9 cellular contexts compared by ENCODE assay signal in the genomic region with DNA sequence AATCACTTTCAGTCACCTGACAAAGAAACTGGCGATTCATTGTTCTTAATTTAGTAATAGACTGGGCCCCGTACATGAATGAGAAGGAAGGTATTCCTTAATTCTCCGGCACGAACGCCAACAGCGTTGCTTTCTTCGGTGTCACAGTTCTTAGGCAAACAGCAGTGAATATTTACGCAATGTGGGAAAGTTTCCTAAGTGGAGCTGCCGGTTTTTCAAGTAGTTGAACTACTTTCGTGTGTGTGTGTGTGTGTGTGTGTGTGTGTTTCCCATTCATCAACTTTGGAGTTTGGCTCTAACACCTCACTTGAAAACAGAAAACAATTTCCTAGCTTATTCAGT. TPM values are rescaled to one million over a fixed set of nuclear protein-coding genes. Genes with fewer than 3 reads are reported as not detected.
DNase-seq lines count a peak whose midpoint lies in the region; ATAC-seq, FAIRE-seq and TF ChIP-seq lines count a peak whose summit lies in the region.
"Had no signal": no experiment of that assay in that cellular context is flagged by ENCODE, and none has a peak within 500 bp of the region (broad histone marks: within the 10 kb centered on the region; RNA-seq: fewer than 3 reads in every experiment).

No MANE protein-coding gene starts in this region.

- TF ChIP-seq CTCF in cardiac fibroblast (IDR thresholded peaks at IDR 0.05; ENCODE audit: low read depth, low read length): no peak
- TF ChIP-seq CTCF in HepG2 (CRISPR knock-in tag; IDR thresholded peaks at IDR 0.05): no peak
- TF ChIP-seq CTCF in thyroid gland (IDR thresholded peaks at IDR 0.05): no peak

- H3K4me1 ChIP-seq in HepG2 (ENCODE audit: insufficient read depth, low read length) (peaks cover 6% of the 10 kb centered on the region; the same call in 1 of the 2 replicates), thyroid gland (no peaks in the 10 kb centered on the region)

- in situ Hi-C loops in HepG2 (cut with HindIII; ENCODE audit: extremely low pct_ligation_motif_present, low pct_unique_long_range_greater_than_20kb): no loop called here

- H3K27me3 ChIP-seq in HepG2 (ENCODE audit: control insufficient read depth in 1 of 2, insufficient read depth in 2 of 2, low read length in 2 of 2) (no peaks in the 10 kb centered on the region), thyroid gland (no peaks in the 10 kb centered on the region)

- CTCF ChIA-PET in HepG2 (lab: Yijun Ruan, JAX; ENCODE audit: low intra/inter-chr PET ratio, low total read pairs): no interaction called here

- H4K20me1 ChIP-seq in HepG2 (ENCODE audit: insufficient read depth, low read length): no peaks in the 10 kb centered on the region

- TF ChIP-seq EP300 in HepG2 (IDR thresholded peaks at IDR 0.05; ENCODE audit: low read depth in 2 of 2, low read length in 2 of 2) (no peak), HepG2 (CRISPR knock-in tag; IDR thresholded peaks at IDR 0.05; ENCODE audit: borderline replicate concordance) (no peak)

- H3K79me2 ChIP-seq in HepG2 (ENCODE audit: insufficient read depth, low read length): no peaks in the 10 kb centered on the region

- H3K9me3 ChIP-seq in HepG2 (ENCODE audit: low read length): no peaks in the 10 kb centered on the region
- no peaks in the 10 kb centered on the region for H3K9me3 ChIP-seq in thyroid gland

- H3K9ac ChIP-seq in HepG2 (ENCODE audit: insufficient read depth, low read depth, low read length): peak overlapping the region; percentile 86

- H3K4me3 ChIP-seq in cardiac fibroblast (replicated peaks in 1 of 2; ENCODE audit: low read depth in 2 of 2, low read length in 2 of 2): peak overlapping the region; percentile 54 to 70
- H3K4me3 ChIP-seq in HepG2 (replicated peaks in 1 of 3; ENCODE audit: insufficient read depth in 1 of 3, low read depth in 2 of 3, low read length in 3 of 3): peak overlapping the region; percentile 72 to 77 (median 77)
- H3K4me3 ChIP-seq in thyroid gland (replicated peaks in 1 of 3): peak overlapping the region in 2 of 3 donors; percentile 10 to 30

- 0% methylated on average over 4 of the region's 10 CpGs for WGBS in HepG2 (ENCODE audit: low lambda C conversion rate)
- 0 to 2% methylated on average over 10 of the region's 10 CpGs for WGBS in thyroid gland, 2 donors

- FAIRE-seq in HepG2 (lab: Jason Lieb, UNC): no peak
- FAIRE-seq: A204.1 had no signal

- intact Hi-C loops in HepG2 (cut with micrococcal nuclease; ENCODE audit: unreplicated experiment): no loop called here
- intact Hi-C loops in thyroid gland (cut with DNase I): no loop called here

- TF ChIP-seq RAD21 in HepG2 (CRISPR knock-in tag; IDR thresholded peaks at IDR 0.05): no peak

- H3K27ac ChIP-seq in HepG2 (ENCODE audit: extremely low read length, insufficient read depth, low read length) (peak overlapping the region; percentile 97), thyroid gland (peak overlapping the region; percentile 80 to 92 (median 82))

- TF ChIP-seq POLR2A in HepG2 (IDR thresholded peaks at IDR 0.05; ENCODE audit: insufficient read depth in 1 of 2, low read depth in 2 of 2, low read length in 2 of 2): no peak
- TF ChIP-seq POLR2A in thyroid gland (IDR thresholded peaks at IDR 0.05): no peak

- peak; percentile 66 for DNase-seq in DMS 273 (lab: John Stamatoyannopoulos, UW; ENCODE audit: unreplicated experiment)
- DNase-seq in DMS 273 treated with DMSO at 0.1 percent for 48 hours (lab: John Stamatoyannopoulos, UW): no peak
- peak; percentile 75 for DNase-seq in MV-4-11 (lab: John Stamatoyannopoulos, UW)
- DNase-seq in cardiac fibroblast (ENCODE audit: low read depth in 2 of 2): peak; percentile 78 to 89
- peak; percentile 61 for DNase-seq in HepG2 (ENCODE audit: low spot score)
- peak; percentile 56 for DNase-seq in thyroid gland
- DNase-seq in occipital lobe (lab: John Stamatoyannopoulos, UW): no peak

- H3K36me3 ChIP-seq in HepG2 (replicated peaks in 1 of 2; ENCODE audit: control insufficient read depth in 1 of 2, insufficient read depth in 2 of 2, low read length in 2 of 2) (no peaks in the 10 kb centered on the region), thyroid gland (no peaks in the 10 kb centered on the region)

- ATAC-seq in HepG2: peak; percentile 62
- ATAC-seq in GM18867 (IDR thresholded peaks at IDR 0.05; ENCODE audit: unreplicated experiment): no peak

- peak overlapping the region; percentile 58 for H3K4me2 ChIP-seq in HepG2 (ENCODE audit: low read depth, low read length)

- POLR2A ChIA-PET in HepG2 (lab: Yijun Ruan, JAX): interaction anchor here (1.3 to 1.4 kb wide), 3 partner anchors 12 to 52 kb away, joined by 4 read pairs; no protein-coding TSS in a partner anchor

- BruUV-seq in HepG2 (replicated peaks; lab: Mats Ljungman, UMichigan): TSS peak; percentile 79

- peak overlapping the region; percentile 83 for H2AFZ ChIP-seq in HepG2 (ENCODE audit: low read length)

TF ChIP-seq in HepG2, 621 proteins besides CTCF, POLR2A, EP300 and RAD21 (continues in another document):
- TF ChIP-seq ZNF234 (CRISPR knock-in tag; conservative IDR thresholded peaks at IDR 0.05) (no peak), THYN1 (CRISPR knock-in tag; IDR thresholded peaks at IDR 0.05; ENCODE audit: borderline replicate concordance, low read depth) (no peak), CBX1 (IDR thresholded peaks at IDR 0.05; ENCODE audit: low read depth) (no peak), ZNF460 (CRISPR knock-in tag; IDR thresholded peaks at IDR 0.05; ENCODE audit: borderline replicate concordance) (no peak), KMT2A (CRISPR knock-in tag; IDR thresholded peaks at IDR 0.05) (no peak), CEBPB (IDR thresholded peaks at IDR 0.05; ENCODE audit: borderline replicate concordance, low read depth, low read length) (peak; percentile 83), ZNF644 (CRISPR knock-in tag; IDR thresholded peaks at IDR 0.05; ENCODE audit: low read depth) (no peak)
- TF ChIP-seq, protein P1, sequence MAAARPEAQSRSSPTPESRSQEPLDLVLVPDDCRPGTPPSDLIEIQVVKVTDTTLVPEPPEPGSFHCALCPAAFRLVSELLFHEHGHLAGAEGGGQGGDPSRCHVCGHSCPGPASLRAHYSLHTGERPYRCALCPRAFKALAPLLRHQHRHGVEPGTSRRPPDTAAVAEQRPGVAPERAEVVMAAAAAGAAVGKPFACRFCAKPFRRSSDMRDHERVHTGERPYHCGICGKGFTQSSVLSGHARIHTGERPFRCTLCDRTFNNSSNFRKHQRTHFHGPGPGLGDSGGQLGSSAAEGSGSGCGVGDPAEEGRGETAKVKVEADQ (CRISPR knock-in tag; IDR thresholded peaks at IDR 0.05; ENCODE audit: borderline replicate concordance): no peak

RNA-seq across cellular contexts. Expression of a gene that starts 0.7 kb away (rescaled TPM):
- total RNA-seq in HepG2 (2016; rRNA removed; fragmentation: Illumina TruSeq; extraction: Trizol): 14.9 and 26.2 TPM in 2 replicates
- total RNA-seq in HepG2 (2016; cell fraction: cytosol; rRNA removed; fragmentation: Illumina TruSeq; extraction: Trizol; ENCODE audit: low read depth): 6.5 and 8.9 TPM in 2 replicates
- 15.3 and 27.5 TPM in 2 replicates for total RNA-seq in HepG2 (2016; cell fraction: insoluble cytoplasmic fraction; rRNA removed; fragmentation: Illumina TruSeq; extraction: Trizol)
- 25.6 and 31.5 TPM in 2 replicates for total RNA-seq in HepG2 (2016; cell fraction: membrane; rRNA removed; fragmentation: Illumina TruSeq; extraction: Trizol)
- total RNA-seq in HepG2 (2016; cell fraction: nucleus; rRNA removed; fragmentation: Illumina TruSeq; extraction: Trizol): 5.8 and 6.5 TPM in 2 replicates
- polyA plus RNA-seq in HepG2 (2011; rRNA removed): 6.8 and 9.5 TPM in 2 replicates
- polyA plus RNA-seq in HepG2 (2011; cell fraction: cytosol; rRNA removed): 3.2 and 5.3 TPM in 2 replicates
- polyA plus RNA-seq in HepG2 (2011; cell fraction: nucleus; rRNA removed): 0.92 and 2.0 TPM in 2 replicates
- 9.9 and 11.9 TPM in 2 replicates for polyA plus RNA-seq in HepG2 (2012)
- polyA plus RNA-seq in HepG2 (2016; cell fraction: cytosol; fragmentation: Illumina TruSeq; extraction: Trizol; ENCODE audit: low read depth): 8.3 and 8.4 TPM in 2 replicates
- 26.9 and 29.4 TPM in 2 replicates for polyA plus RNA-seq in HepG2 (2016; cell fraction: insoluble cytoplasmic fraction; fragmentation: Illumina TruSeq; extraction: Trizol; ENCODE audit: low read depth)
- 23.3 and 23.6 TPM in 2 replicates for polyA plus RNA-seq in HepG2 (2016; cell fraction: membrane; fragmentation: Illumina TruSeq; extraction: Trizol; ENCODE audit: low read depth)
- 7.7 and 10.3 TPM in 2 replicates for polyA plus RNA-seq in HepG2 (2016; cell fraction: nucleus; fragmentation: Illumina TruSeq; extraction: Trizol; ENCODE audit: insufficient read depth, low read depth)
- 6.1 and 9.0 TPM in 2 replicates for polyA minus RNA-seq in HepG2 (2011; rRNA and poly(A)+ RNA removed; ENCODE audit: low replicate concordance)
- polyA minus RNA-seq in HepG2 (2011; cell fraction: cytosol; rRNA and poly(A)+ RNA removed): 6.0 and 6.9 TPM in 2 replicates
- polyA minus RNA-seq in HepG2 (2011; cell fraction: nucleus; rRNA and poly(A)+ RNA removed): 2.4 and 4.0 TPM in 2 replicates
- total RNA-seq in thyroid gland: 10 to 100 TPM; 11.9 to 16.0 (median 13.6) TPM
- 12.6 TPM for total RNA-seq in occipital lobe

RNA-seq across cellular contexts. Expression of a gene that starts 55.4 kb away (rescaled TPM):
- total RNA-seq in HepG2 (2016; rRNA removed; fragmentation: Illumina TruSeq; extraction: Trizol): not detected in 2 replicates
- 0.09 TPM in 1 of 2 replicates, not detected in the other for total RNA-seq in HepG2 (2016; cell fraction: cytosol; rRNA removed; fragmentation: Illumina TruSeq; extraction: Trizol; ENCODE audit: low read depth)
- not detected in 2 replicates for total RNA-seq in HepG2 (2016; cell fraction: insoluble cytoplasmic fraction; rRNA removed; fragmentation: Illumina TruSeq; extraction: Trizol)
- not detected in 2 replicates for total RNA-seq in HepG2 (2016; cell fraction: membrane; rRNA removed; fragmentation: Illumina TruSeq; extraction: Trizol)
- not detected in 2 replicates for total RNA-seq in HepG2 (2016; cell fraction: nucleus; rRNA removed; fragmentation: Illumina TruSeq; extraction: Trizol)
- 0.03 and 0.04 TPM in 2 replicates for polyA plus RNA-seq in HepG2 (2011; rRNA removed)
- polyA plus RNA-seq in HepG2 (2011; cell fraction: cytosol; rRNA removed): 0.03 TPM in 1 of 2 replicates, not detected in the other
- 0.10 and 0.12 TPM in 2 replicates for polyA plus RNA-seq in HepG2 (2011; cell fraction: nucleus; rRNA removed)
- polyA plus RNA-seq in HepG2 (2012): not detected in 2 replicates
- polyA plus RNA-seq in HepG2 (2016; cell fraction: cytosol; fragmentation: Illumina TruSeq; extraction: Trizol; ENCODE audit: low read depth): not detected in 2 replicates
- polyA plus RNA-seq in HepG2 (2016; cell fraction: insoluble cytoplasmic fraction; fragmentation: Illumina TruSeq; extraction: Trizol; ENCODE audit: low read depth): not detected in 2 replicates
- polyA plus RNA-seq in HepG2 (2016; cell fraction: membrane; fragmentation: Illumina TruSeq; extraction: Trizol; ENCODE audit: low read depth): not detected in 2 replicates
- not detected in 2 replicates for polyA plus RNA-seq in HepG2 (2016; cell fraction: nucleus; fragmentation: Illumina TruSeq; extraction: Trizol; ENCODE audit: insufficient read depth, low read depth)
- polyA minus RNA-seq in HepG2 (2011; rRNA and poly(A)+ RNA removed; ENCODE audit: low replicate concordance): not detected in 2 replicates
- not detected in 2 replicates for polyA minus RNA-seq in HepG2 (2011; cell fraction: cytosol; rRNA and poly(A)+ RNA removed)
- polyA minus RNA-seq in HepG2 (2011; cell fraction: nucleus; rRNA and poly(A)+ RNA removed): 0.26 and 0.37 TPM in 2 replicates
- total RNA-seq in thyroid gland: not detected
- total RNA-seq in occipital lobe: under 0.01 TPM

Comparison
In these comparisons a context has a peak if more than half of its experiments do, and no peak if none do; other contexts are left out.
1. DNase-seq: peak in DMS 273 (single experiment), MV-4-11 (single experiment), cardiac fibroblast (2 of 2), HepG2 (single experiment) and thyroid gland (2 of 2); none in DMS 273 treated with DMSO at 0.1 percent for 48 hours (single experiment) and occipital lobe (single experiment).
2. H3K4me3 ChIP-seq: peak in every context shown above with its lines; median percentile 77 in HepG2; 62 in cardiac fibroblast; 20 in thyroid gland.